Comparison of ENCODE assay signal across 13 cellular contexts in genomic region chr7:106767073-106767472, GRCh38.
A peak's percentile ranks its signal among the peaks of the same experiment; 100 is the strongest.
DNase-seq lines count a peak whose midpoint lies in the region; ATAC-seq, FAIRE-seq and TF ChIP-seq lines count a peak whose summit lies in the region.
"Had no signal": no experiment of that assay in that cellular context is flagged by ENCODE, and none has a peak within 500 bp of the region (broad histone marks: within the 10 kb centered on the region; RNA-seq: fewer than 3 reads in every experiment).

No MANE protein-coding gene starts in this region.

- intact Hi-C loops in activated CD4-positive, alpha-beta memory T cell treated with anti-CD3 and anti-CD28 coated beads for 36 hours (cut with micrococcal nuclease) = loop anchor here (1.0 to 5.0 kb wide), 3 partner anchors 8 to 345 kb away; no protein-coding TSS in a partner anchor
- intact Hi-C loops in GM12878 (cut with micrococcal nuclease; ENCODE audit: unreplicated experiment) = no loop called here

- no peak overlapping the region for H3K4me3 ChIP-seq in GM12878
- H3K4me3 ChIP-seq: lower lobe of right lung, suprapubic skin had no signal

- H3K27me3 ChIP-seq in GM12878 (replicated peaks in 1 of 2; ENCODE audit: control insufficient read depth in 2 of 2, insufficient read depth in 2 of 2, low read length in 1 of 2) = no peaks in the 10 kb centered on the region
- H3K27me3 ChIP-seq: suprapubic skin had no signal

- H3K79me2 ChIP-seq in GM12878 (ENCODE audit: control insufficient read depth, insufficient read depth, low read length) = no peaks in the 10 kb centered on the region

- H3K27ac Mint-ChIP-seq in activated CD4-positive, alpha-beta memory T cell treated with anti-CD3 and anti-CD28 coated beads for 36 hours = peak overlapping the region; percentile 65
- H3K27ac Mint-ChIP-seq in activated CD4-positive, alpha-beta memory T cell treated with anti-CD3 and anti-CD28 coated beads, Interleukin-2, amount 10 ng/mL, durations not matched to agents 7 days and 5 days = no peak overlapping the region

- peak overlapping the region; percentile 1 for H3K4me3 Mint-ChIP-seq in activated CD4-positive, alpha-beta memory T cell treated with anti-CD3 and anti-CD28 coated beads for 36 hours
- H3K4me3 Mint-ChIP-seq in activated CD4-positive, alpha-beta memory T cell treated with anti-CD3 and anti-CD28 coated beads, Interleukin-2, amount 10 ng/mL, durations not matched to agents 7 days and 5 days = no peak overlapping the region

- ATAC-seq in GM12878 = no peak
- ATAC-seq: lower lobe of right lung had no signal

- TF ChIP-seq CTCF in GM12878 (IDR thresholded peaks at IDR 0.05 in 2 of 3, conservative IDR thresholded peaks at IDR 0.05 in 1 of 3; ENCODE audit: control insufficient read depth in 2 of 3, extremely low read depth in 1 of 3, insufficient read depth in 1 of 3, low read depth in 3 of 3, low read length in 3 of 3) = no peak

- H3K27ac ChIP-seq in GM12878 (ENCODE audit: control insufficient read depth, insufficient read depth) = no peak overlapping the region
- H3K27ac ChIP-seq: lower lobe of right lung, suprapubic skin had no signal

- H4K20me1 ChIP-seq in GM12878 (ENCODE audit: control insufficient read depth, insufficient read depth) = no peaks in the 10 kb centered on the region

- RAD21 ChIA-PET in GM12878 (lab: Charles Lee; ENCODE audit: unreplicated experiment) = interaction anchor here (1.4 to 2.5 kb wide), 2 partner anchors 31 to 110 kb away, joined by 3 to 7 read pairs; no protein-coding TSS in a partner anchor

- peaks cover 2% of the 10 kb centered on the region for H3K36me3 Mint-ChIP-seq in activated CD4-positive, alpha-beta memory T cell treated with anti-CD3 and anti-CD28 coated beads for 36 hours
- H3K36me3 Mint-ChIP-seq in activated CD4-positive, alpha-beta memory T cell treated with anti-CD3 and anti-CD28 coated beads, Interleukin-2, amount 10 ng/mL, durations not matched to agents 7 days and 5 days (ENCODE audit: low read depth) = no peaks in the 10 kb centered on the region

- H3K4me1 ChIP-seq in GM12878 (ENCODE audit: control insufficient read depth, insufficient read depth, low read length) = peaks cover 12% of the 10 kb centered on the region
- H3K4me1 ChIP-seq: suprapubic skin had no signal

- H3K9me3 Mint-ChIP-seq in activated CD4-positive, alpha-beta memory T cell treated with anti-CD3 and anti-CD28 coated beads for 36 hours = no peaks in the 10 kb centered on the region
- no peaks in the 10 kb centered on the region for H3K9me3 Mint-ChIP-seq in activated CD4-positive, alpha-beta memory T cell treated with anti-CD3 and anti-CD28 coated beads, Interleukin-2, amount 10 ng/mL, durations not matched to agents 7 days and 5 days

- peak overlapping the region; percentile 75; the same call in 1 of the 2 replicates for H2AFZ ChIP-seq in GM12878 (ENCODE audit: control insufficient read depth, low read depth, low read length)

- 96% methylated on average over 2 of the region's 2 CpGs for WGBS in GM12878 (ENCODE audit: insufficient coverage, insufficient replicate concordance, low lambda C conversion rate, missing lambda C conversion rate)

- no peaks in the 10 kb centered on the region for H3K36me3 ChIP-seq in GM12878 (ENCODE audit: control insufficient read depth in 2 of 2, insufficient read depth in 2 of 2, low read length in 1 of 2)
- H3K36me3 ChIP-seq: lower lobe of right lung, suprapubic skin had no signal

- no peak for TF ChIP-seq POLR2A in GM12878 (IDR thresholded peaks at IDR 0.05; ENCODE audit: low read depth, low read length)

- CTCF ChIA-PET in activated CD4-positive, alpha-beta memory T cell treated with anti-CD3 and anti-CD28 coated beads for 36 hours (lab: Charles Lee) = interaction anchor here (1.8 to 3.5 kb wide), 2 partner anchors 31 to 107 kb away, joined by 8 to 14 read pairs; partner anchors contain the start of gene CCDC71L
- CTCF ChIA-PET in activated CD4-positive, alpha-beta memory T cell treated with anti-CD3 and anti-CD28 coated beads, Interleukin-2, amount 10 ng/mL, durations not matched to agents 7 days and 5 days (lab: Charles Lee) = interaction anchor here (1.3 kb wide), 1 partner anchor 108 kb away, joined by 3 read pairs; no protein-coding TSS in a partner anchor
- CTCF ChIA-PET in GM12878 (lab: Yijun Ruan, JAX) = interaction anchor here (1.5 kb wide), 1 partner anchor 31 kb away, joined by 6 read pairs; no protein-coding TSS in a partner anchor

- no peak overlapping the region for H3K9ac ChIP-seq in GM12878 (ENCODE audit: control insufficient read depth, insufficient read depth, low read length)

- TF ChIP-seq EP300 in GM12878 (IDR thresholded peaks at IDR 0.05; ENCODE audit: borderline replicate concordance in 1 of 2, control insufficient read depth in 1 of 2, low read depth in 2 of 2, low read length in 2 of 2) = no peak

- no peak overlapping the region for H3K4me2 ChIP-seq in GM12878 (ENCODE audit: control insufficient read depth, insufficient read depth)

- no peak for TF ChIP-seq RAD21 in GM12878 (IDR thresholded peaks at IDR 0.05; ENCODE audit: insufficient read depth, low read depth, low read length)

- POLR2A ChIA-PET in activated CD4-positive, alpha-beta memory T cell treated with anti-CD3 and anti-CD28 coated beads for 36 hours (lab: Charles Lee) = interaction anchor here (1.7 kb wide), 1 partner anchor 49 kb away, joined by 5 read pairs; no protein-coding TSS in a partner anchor
- POLR2A ChIA-PET in activated CD4-positive, alpha-beta memory T cell treated with anti-CD3 and anti-CD28 coated beads, Interleukin-2, amount 10 ng/mL, durations not matched to agents 7 days and 5 days (lab: Charles Lee) = interaction anchor here (1.0 to 2.7 kb wide), 2 partner anchors 49 to 401 kb away, joined by 3 to 11 read pairs; no protein-coding TSS in a partner anchor
- POLR2A ChIA-PET in GM12878 (lab: Charles Lee) = no interaction called here

- SMC1A ChIA-PET in GM12878 (lab: Charles Lee; ENCODE audit: uncharacterized antibody, unreplicated experiment) = interaction anchor here (0.9 to 1.1 kb wide), 2 partner anchors 50 to 305 kb away, joined by 3 read pairs; no protein-coding TSS in a partner anchor

- H3K27me3 Mint-ChIP-seq in activated CD4-positive, alpha-beta memory T cell treated with anti-CD3 and anti-CD28 coated beads for 36 hours = no peaks in the 10 kb centered on the region
- no peaks in the 10 kb centered on the region for H3K27me3 Mint-ChIP-seq in activated CD4-positive, alpha-beta memory T cell treated with anti-CD3 and anti-CD28 coated beads, Interleukin-2, amount 10 ng/mL, durations not matched to agents 7 days and 5 days

- in situ Hi-C loops in GM12878 (cut with MboI) = no loop called here
- in situ Hi-C loops in ACHN (cut with HindIII; ENCODE audit: low pct_ligation_motif_present, low pct_unique_long_range_greater_than_20kb, low sequenced_read_pairs) = no loop called here

- BruUV-seq in GM12878 (replicated peaks; lab: Mats Ljungman, UMichigan) = no TSS peak

- H3K4me1 Mint-ChIP-seq in activated CD4-positive, alpha-beta memory T cell treated with anti-CD3 and anti-CD28 coated beads for 36 hours (ENCODE audit: low read depth) = peaks cover 45% of the 10 kb centered on the region
- H3K4me1 Mint-ChIP-seq in activated CD4-positive, alpha-beta memory T cell treated with anti-CD3 and anti-CD28 coated beads, Interleukin-2, amount 10 ng/mL, durations not matched to agents 7 days and 5 days = peaks cover 25% of the 10 kb centered on the region

- DNase-seq in activated CD4-positive, alpha-beta memory T cell treated with anti-CD3 and anti-CD28 coated beads for 36 hours = no peak
- no peak for DNase-seq in activated CD4-positive, alpha-beta memory T cell treated with anti-CD3 and anti-CD28 coated beads, Interleukin-2, amount 10 ng/mL, durations not matched to agents 7 days and 5 days
- DNase-seq in OCI-M1 (lab: John Stamatoyannopoulos, UW) (peak; percentile 83), GM12878 (ENCODE audit: low read depth, low spot score) (no peak), non-pigmented ciliary epithelial cell (ENCODE audit: low read depth) (peak; percentile 40), dermis blood vessel endothelial cell (no peak), NCI-H748 (lab: John Stamatoyannopoulos, UW; ENCODE audit: unreplicated experiment) (no peak), ACHN (no peak)
- DNase-seq: activated effector memory CD4-positive, alpha-beta T cell treated with anti-CD3 and anti-CD28 coated beads, Interleukin-2, amount 50 U/mL, for 16 hours; lower lobe of right lung; NCI-H1417; stimulated activated CD4-positive, alpha-beta T cell treated with anti-CD3 and anti-CD28 coated beads, Interleukin-4, amount 100 ng/mL, for 24 hours had no signal

- H3K9me3 ChIP-seq in GM12878 (replicated peaks; ENCODE audit: control insufficient read depth, insufficient read depth, low read length) = no peaks in the 10 kb centered on the region
- H3K9me3 ChIP-seq: lower lobe of right lung, suprapubic skin had no signal

- no peak for FAIRE-seq in GM12878 (lab: Jason Lieb, UNC)

TF ChIP-seq in GM12878, 131 proteins besides CTCF, POLR2A, EP300 and RAD21 (continues in another document):
- TF ChIP-seq KAT2A (conservative IDR thresholded peaks at IDR 0.05; ENCODE audit: control insufficient read depth, low read depth, low read length) (no peak), KLF5 (IDR thresholded peaks at IDR 0.05; ENCODE audit: partially characterized antibody) (no peak), SIN3A (IDR thresholded peaks at IDR 0.05; ENCODE audit: low read depth, low read length) (no peak), NBN (IDR thresholded peaks at IDR 0.05) (no peak), HCFC1 (IDR thresholded peaks at IDR 0.05; ENCODE audit: low read length) (no peak), IRF3 (IDR thresholded peaks at IDR 0.05) (no peak), FOS (IDR thresholded peaks at IDR 0.05; ENCODE audit: borderline replicate concordance, extremely low read depth, insufficient read length) (no peak), CHD1 (IDR thresholded peaks at IDR 0.05; ENCODE audit: low read depth, low read length) (no peak), MTA2 (IDR thresholded peaks at IDR 0.05; ENCODE audit: low read depth) (no peak)

Comparison
In these comparisons a context has a peak if more than half of its experiments do, and no peak if none do; other contexts are left out.
1. DNase-seq: peak in OCI-M1 (single experiment) and non-pigmented ciliary epithelial cell (single experiment); none in activated CD4-positive, alpha-beta memory T cell treated with anti-CD3 and anti-CD28 coated beads for 36 hours (single experiment), activated CD4-positive, alpha-beta memory T cell treated with anti-CD3 and anti-CD28 coated beads, Interleukin-2, amount 10 ng/mL, durations not matched to agents 7 days and 5 days (single experiment), GM12878 (single experiment), dermis blood vessel endothelial cell (single experiment), NCI-H748 (single experiment) and ACHN (single experiment).